In genomic region chr6:31952140-31952805, GRCh38 we compare ENCODE assay signal across 8 cellular contexts. TPM values are rescaled to one million over a fixed set of nuclear protein-coding genes. Genes with fewer than 3 reads are reported as not detected.
A peak's percentile ranks its signal among the peaks of the same experiment; 100 is the strongest.
DNase-seq lines count a peak whose midpoint lies in the region; ATAC-seq and TF ChIP-seq lines count a peak whose summit lies in the region.

No MANE protein-coding gene starts in this region.

- peak; percentile 31 for TF ChIP-seq CTCF in WTC11 (IDR thresholded peaks at IDR 0.05)

- DNase-seq in Daoy (ENCODE audit: low read depth) (peak; percentile 68), Kasumi-1 (lab: John Stamatoyannopoulos, UW) (peak; percentile 12 to 38), WTC11 (ENCODE audit: low spot score) (peak; percentile 70), naive B cell (peak; percentile 15), OCI-M2 (lab: John Stamatoyannopoulos, UW; ENCODE audit: unreplicated experiment) (no peak)

- ATAC-seq in WTC11, result peak; percentile 87
- peak; percentile 28 for ATAC-seq in esophagus mucosa
- ATAC-seq in naive B cell (ENCODE audit: low read depth in 2 of 2), result peak; percentile 23 to 38
- no peak for ATAC-seq in HG02588 (IDR thresholded peaks at IDR 0.05; ENCODE audit: unreplicated experiment)
- ATAC-seq in GM18502 (IDR thresholded peaks at IDR 0.05; ENCODE audit: poor library complexity, unreplicated experiment), result no peak

- H3K27me3 Mint-ChIP-seq in WTC11 (ENCODE audit: low read depth) (peaks cover 18% of the 10 kb centered on the region), naive B cell (no peaks in the 10 kb centered on the region)

- H3K27ac Mint-ChIP-seq in WTC11, result no peak overlapping the region; the same call in 1 of the 2 replicates
- peak overlapping the region in 2 of 6 donors; percentile 20 to 21 for H3K27ac Mint-ChIP-seq in naive B cell

- POLR2A ChIA-PET in WTC11 (lab: Charles Lee), result interaction anchor here (0.7 to 1.0 kb wide), 2 partner anchors 54 to 64 kb away, joined by 3 read pairs; no protein-coding TSS in a partner anchor

- H3K4me1 Mint-ChIP-seq in WTC11 (no peaks in the 10 kb centered on the region), naive B cell (peaks cover 5 to 20% (median 6%) of the 10 kb centered on the region in 3 donors)

- no peaks in the 10 kb centered on the region for H3K9me3 Mint-ChIP-seq in WTC11
- H3K9me3 Mint-ChIP-seq in naive B cell, result no peaks in the 10 kb centered on the region

- H3K4me3 Mint-ChIP-seq in WTC11, result no peak overlapping the region
- H3K4me3 Mint-ChIP-seq in naive B cell, result peak overlapping the region in 1 of 8 donors; percentile 27

- CTCF ChIA-PET in WTC11 (lab: Charles Lee), result interaction anchor here (0.6 to 2.1 kb wide), 39 partner anchors 10 to 405 kb away, joined by 3 to 21 read pairs (median 5); partner anchors contain the start of genes ABHD16A, ATP6V1G2, C2 and C6orf47

- H3K36me3 Mint-ChIP-seq in WTC11 (peaks cover 51% of the 10 kb centered on the region), naive B cell (peaks cover 12 to 25% of the 10 kb centered on the region in 2 donors)

TF ChIP-seq in WTC11, 78 proteins besides CTCF, POLR2A, EP300 and RAD21:
- TF ChIP-seq ZNF512 (CRISPR knock-in tag; IDR thresholded peaks at IDR 0.05; ENCODE audit: borderline replicate concordance), result no peak
- TF ChIP-seq ZMAT4 (CRISPR knock-in tag; IDR thresholded peaks at IDR 0.05), result no peak
- TF ChIP-seq IRF1 (CRISPR knock-in tag; IDR thresholded peaks at IDR 0.05), result no peak
- TF ChIP-seq NR3C1 (CRISPR knock-in tag; conservative IDR thresholded peaks at IDR 0.05; ENCODE audit: low read depth), result no peak
- TF ChIP-seq FOXK1 (CRISPR knock-in tag; IDR thresholded peaks at IDR 0.05), result no peak
- TF ChIP-seq ZNF416 (CRISPR knock-in tag; IDR thresholded peaks at IDR 0.05), result no peak
- TF ChIP-seq ZNF532 (CRISPR knock-in tag; IDR thresholded peaks at IDR 0.05; ENCODE audit: borderline replicate concordance), result no peak
- no peak for TF ChIP-seq ZBTB21 (CRISPR knock-in tag; IDR thresholded peaks at IDR 0.05; ENCODE audit: borderline replicate concordance)
- TF ChIP-seq ATF2 (CRISPR knock-in tag; IDR thresholded peaks at IDR 0.05; ENCODE audit: borderline replicate concordance, low read depth), result no peak
- no peak for TF ChIP-seq PRRX2 (CRISPR knock-in tag; IDR thresholded peaks at IDR 0.05)
- TF ChIP-seq SMAD4 (CRISPR knock-in tag; IDR thresholded peaks at IDR 0.05), result no peak
- TF ChIP-seq IRF2 (CRISPR knock-in tag; IDR thresholded peaks at IDR 0.05; ENCODE audit: borderline replicate concordance, low read depth), result no peak
- no peak for TF ChIP-seq MXD4 (CRISPR knock-in tag; IDR thresholded peaks at IDR 0.05; ENCODE audit: borderline replicate concordance)

RNA-seq across cellular contexts. Expression of gene CFB, which starts 6.4 kb away (rescaled TPM):
- total RNA-seq in Daoy (2014; rRNA removed; shearing (Covaris generic)), result 0.18 and 0.86 TPM in 2 replicates
- total RNA-seq in WTC11 (2021) (1.4 to 2.7 TPM (median 1.4 TPM) in 3 replicates), esophagus mucosa (36.1 TPM)
- 1 to 10 TPM in 3 of 6 donors, under 1 TPM in 1, not detected in 2; 0.68 to 1.6 (median 1.1) TPM for polyA plus RNA-seq in naive B cell (ENCODE audit: low read depth in 6 of 6)

RNA-seq across cellular contexts. Expression of gene NELFE, which starts 6.5 kb away (rescaled TPM):
- total RNA-seq in Daoy (2014; rRNA removed; shearing (Covaris generic)), result 180 and 195 TPM in 2 replicates
- total RNA-seq in WTC11 (2021) (73.8 to 88.7 TPM (median 79.0 TPM) in 3 replicates), esophagus mucosa (57.7 TPM)
- 100 to 1,000 TPM in 1 of 6 donors, 10 to 100 TPM in 5; 59.1 to 104 (median 65.3) TPM for polyA plus RNA-seq in naive B cell (ENCODE audit: low read depth in 6 of 6)

RNA-seq across cellular contexts. Expression of gene SKIC2, which starts 6.7 kb away (rescaled TPM):
- 59.7 and 62.5 TPM in 2 replicates for total RNA-seq in Daoy (2014; rRNA removed; shearing (Covaris generic))
- total RNA-seq in WTC11 (2021) (80.0 to 84.0 TPM (median 81.8 TPM) in 3 replicates), esophagus mucosa (31.3 TPM)
- polyA plus RNA-seq in naive B cell (ENCODE audit: low read depth in 6 of 6), result 10 to 100 TPM; 10.7 to 21.0 (median 18.1) TPM

RNA-seq across cellular contexts. Expression of gene DXO, which starts 19.7 kb away (rescaled TPM):
- total RNA-seq in Daoy (2014; rRNA removed; shearing (Covaris generic)), result 24.3 and 26.0 TPM in 2 replicates
- total RNA-seq in WTC11 (2021) (13.8 to 16.5 TPM (median 15.7 TPM) in 3 replicates), esophagus mucosa (10.6 TPM)
- polyA plus RNA-seq in naive B cell (ENCODE audit: low read depth in 6 of 6), result 10 to 100 TPM; 15.5 to 24.0 (median 20.5) TPM

RNA-seq across cellular contexts. Expression of gene C2, which starts 24.8 kb away (rescaled TPM):
- 0.24 and 1.5 TPM in 2 replicates for total RNA-seq in Daoy (2014; rRNA removed; shearing (Covaris generic))
- total RNA-seq in WTC11 (2021) (1.3 TPM in 3 replicates), esophagus mucosa (2.9 TPM)
- under 1 TPM in 1 of 6 donors, not detected in 5; 0.31 TPM for polyA plus RNA-seq in naive B cell (ENCODE audit: low read depth in 6 of 6)

Comparison
In these comparisons a context has a peak if more than half of its experiments do, and no peak if none do; other contexts are left out.
1. ATAC-seq: peak in WTC11 (single experiment), esophagus mucosa (single experiment) and naive B cell (2 of 2); none in HG02588 (single experiment) and GM18502 (single experiment).
2. RNA of gene CFB, which starts 6.4 kb away (total RNA-seq): 36.1 TPM in esophagus mucosa (single experiment); 1.4 to 2.7 TPM in WTC11 and 0.18 to 0.86 TPM in Daoy; every median in the first group is over 10 times any median in the second.